In genomic region chr7:90597527-90597871, GRCh38 we compare ENCODE assay signal across 1 cellular context.
TF ChIP-seq lines count a peak whose summit lies in the region.

No MANE protein-coding gene starts in this region.

TF ChIP-seq in HEK293, 187 proteins besides CTCF, POLR2A, EP300 and RAD21:
- no peak for TF ChIP-seq ZNF518A (tag by site-specific recombination; conservative IDR thresholded peaks at IDR 0.05; ENCODE audit: low read depth)
- peak; percentile 68; the same call in 1 of the 2 replicates for TF ChIP-seq PRDM1 (tag by site-specific recombination; IDR thresholded peaks at IDR 0.05)
